1 cellular context compared by ENCODE assay signal in genomic region chr19:40284501-40285352, GRCh38.
TF ChIP-seq lines count a peak whose summit lies in the region.

Gene AKT2, minus strand, starts transcription at chr19:40285345. Its CDS starts 20,078 bp downstream, at chr19:40265267.

TF ChIP-seq in GM12878, 131 proteins besides CTCF, POLR2A, EP300 and RAD21 (continued from another document):
- peak in 1 of 2 experiments; percentile 91; a peak in 2 of 3 replicates for TF ChIP-seq EGR1 (IDR thresholded peaks at IDR 0.05; ENCODE audit: borderline replicate concordance in 1 of 2, low read depth in 2 of 2, low read length in 2 of 2)
- no peak for TF ChIP-seq RFX5 (IDR thresholded peaks at IDR 0.05; ENCODE audit: low read depth, low read length)
- TF ChIP-seq NR2C2 (IDR thresholded peaks at IDR 0.05; ENCODE audit: borderline replicate concordance, control insufficient read depth, insufficient read length, low read depth), result no peak
- no peak for TF ChIP-seq JUNB (IDR thresholded peaks at IDR 0.05)
- no peak for TF ChIP-seq ZBED1 (IDR thresholded peaks at IDR 0.05; ENCODE audit: borderline replicate concordance)
- TF ChIP-seq SPI1 (IDR thresholded peaks at IDR 0.05; ENCODE audit: borderline replicate concordance, insufficient read depth, low read depth, low read length), result no peak
- TF ChIP-seq STAT1 (conservative IDR thresholded peaks at IDR 0.05), result no peak
- TF ChIP-seq NBN (IDR thresholded peaks at IDR 0.05), result peak; percentile 75
- TF ChIP-seq CHD4 (IDR thresholded peaks at IDR 0.05), result no peak
- peak; percentile 88 for TF ChIP-seq SREBF1 (IDR thresholded peaks at IDR 0.05; ENCODE audit: low read length)
- peak; percentile 81 for TF ChIP-seq HDGF (IDR thresholded peaks at IDR 0.05)
- peak; percentile 85 for TF ChIP-seq CREB1 (IDR thresholded peaks at IDR 0.05; ENCODE audit: low read depth)
- TF ChIP-seq BCL11A (IDR thresholded peaks at IDR 0.05; ENCODE audit: low read depth, low read length), result no peak
- no peak for TF ChIP-seq ZNF217 (IDR thresholded peaks at IDR 0.05)
- TF ChIP-seq NFYA (IDR thresholded peaks at IDR 0.05; ENCODE audit: borderline replicate concordance, low read depth, low read length), result no peak
- no peak for TF ChIP-seq MAX (IDR thresholded peaks at IDR 0.05; ENCODE audit: low read depth, low read length)
- TF ChIP-seq SP1 (IDR thresholded peaks at IDR 0.05; ENCODE audit: low read depth, low read length), result no peak
- peak; percentile 47 for TF ChIP-seq HDAC6 (IDR thresholded peaks at IDR 0.05; ENCODE audit: unreplicated experiment)
- no peak for TF ChIP-seq SMC3 (IDR thresholded peaks at IDR 0.05; ENCODE audit: borderline replicate concordance, low read length)
- peak; percentile 49; the same call in 1 of the 2 replicates for TF ChIP-seq CHD2 (IDR thresholded peaks at IDR 0.05; ENCODE audit: borderline replicate concordance, low read depth, low read length)
- TF ChIP-seq CEBPZ (IDR thresholded peaks at IDR 0.05; ENCODE audit: low read depth, low read length), result no peak
- no peak for TF ChIP-seq CBX5 (IDR thresholded peaks at IDR 0.05; ENCODE audit: low read depth)
- no peak for TF ChIP-seq ZSCAN29 (IDR thresholded peaks at IDR 0.05)
TF ChIP-seq in GM12878: peak in this region for 40.
